16 cellular contexts compared by ENCODE assay signal in the genomic region with DNA sequence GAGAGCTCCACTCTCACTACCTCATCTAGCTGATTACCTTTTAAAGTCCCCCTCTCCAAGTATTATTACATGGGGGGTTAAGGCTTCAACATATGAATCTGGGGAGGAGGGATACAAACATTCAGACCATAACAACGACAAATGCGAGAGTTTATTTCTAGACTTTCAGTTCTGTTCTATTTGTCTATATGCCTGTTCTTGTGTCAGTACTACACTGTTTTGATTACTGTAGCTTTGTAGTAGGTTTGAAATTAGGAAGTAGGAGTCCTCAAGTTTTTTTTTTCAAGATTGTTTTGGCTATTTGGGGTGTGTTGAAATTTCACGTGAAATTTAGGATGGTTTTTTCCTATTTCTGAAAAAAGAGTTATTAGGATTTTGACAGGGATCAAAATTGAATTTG. TPM values are rescaled to one million over a fixed set of nuclear protein-coding genes. Genes with fewer than 3 reads are reported as not detected.
DNase-seq lines count a peak whose midpoint lies in the region; ATAC-seq, FAIRE-seq and TF ChIP-seq lines count a peak whose summit lies in the region.
"Had no signal": no experiment of that assay in that cellular context is flagged by ENCODE, and none has a peak within 500 bp of the region (broad histone marks: within the 10 kb centered on the region; RNA-seq: fewer than 3 reads in every experiment).

No MANE protein-coding gene starts in this region.

- no peaks in the 10 kb centered on the region for H3K4me1 ChIP-seq in HEK293 (ENCODE audit: control insufficient read depth, insufficient read depth, low read length)
- peaks cover 11 to 12% of the 10 kb centered on the region in 2 experiments; a peak in 4 of 5 replicates for H3K4me1 ChIP-seq in K562 (replicated peaks in 1 of 2; ENCODE audit: control insufficient read depth in 2 of 2, insufficient read depth in 2 of 2, low read length in 2 of 2)
- H3K4me1 ChIP-seq: Caco-2 had no signal

- TF ChIP-seq POLR2A in K562 (conservative IDR thresholded peaks at IDR 0.05), result no peak

- H3K4me3 ChIP-seq in HEK293 (ENCODE audit: low read depth, low read length) (no peak overlapping the region), K562 (no peak overlapping the region)

- peaks cover under 1 to 27% of the 10 kb centered on the region in 2 experiments; a peak in 2 of 3 replicates for H3K36me3 ChIP-seq in HEK293 (ENCODE audit: control insufficient read depth in 2 of 2, insufficient read depth in 1 of 2, low read length in 2 of 2)
- H3K36me3 ChIP-seq in K562 (ENCODE audit: control insufficient read depth, insufficient read depth, low read length), result peaks cover 44% of the 10 kb centered on the region

- no peak for TF ChIP-seq EP300 in K562 (IDR thresholded peaks at IDR 0.05; ENCODE audit: low read length)

- H3K9me3 ChIP-seq in HEK293 (ENCODE audit: control insufficient read depth, insufficient read depth, low read depth, low read length) (no peaks in the 10 kb centered on the region), K562 (replicated peaks; ENCODE audit: control insufficient read depth, insufficient read depth, low read depth, low read length) (peaks cover 12% of the 10 kb centered on the region)
- H3K9me3 ChIP-seq: Caco-2 had no signal

- POLR2A ChIA-PET in HEK293 (lab: Yijun Ruan, JAX) (no interaction called here), K562 (lab: Yijun Ruan, JAX) (interaction anchor here (1.3 kb wide), 1 partner anchor 20 kb away, joined by 5 read pairs; no protein-coding TSS in a partner anchor)

- H3K9me3 Mint-ChIP-seq in activated naive CD8-positive, alpha-beta T cell (ENCODE audit: low read depth), result no peaks in the 10 kb centered on the region
- H3K9me3 Mint-ChIP-seq in activated naive CD8-positive, alpha-beta T cell treated with anti-CD3 and anti-CD28 coated beads, Interleukin-2, amount 50 U/mL, for 24 hours, result peaks cover 11% of the 10 kb centered on the region

- TF ChIP-seq CTCF in HEK293 (tag by site-specific recombination; IDR thresholded peaks at IDR 0.05), result no peak
- no peak for TF ChIP-seq CTCF in K562 (IDR thresholded peaks at IDR 0.05 in 2 of 3, conservative IDR thresholded peaks at IDR 0.05 in 1 of 3; ENCODE audit: insufficient read depth in 2 of 3, low read depth in 1 of 3, low read length in 3 of 3)

- H2AFZ ChIP-seq in K562 (ENCODE audit: low read depth, low read length), result no peak overlapping the region

- WGBS in K562 (ENCODE audit: insufficient coverage, low coverage, missing lambda C conversion rate), result 79% methylated on average over 3 of the region's 3 CpGs

- H4K20me1 ChIP-seq in K562 (replicated peaks; ENCODE audit: control insufficient read depth, insufficient read depth, low read length), result 0 out of 2 replicates have a peak, but pooled peaks cover 4% of the 10 kb centered on the region

- no TSS peak for BruUV-seq in K562 (replicated peaks; lab: Mats Ljungman, UMichigan)

- no peak for FAIRE-seq in K562 (lab: Jason Lieb, UNC)
- FAIRE-seq: A204.1, HTR-8/SVneo had no signal

- CTCF ChIA-PET in HEK293 (lab: Yijun Ruan, JAX), result no interaction called here
- CTCF ChIA-PET in K562 (lab: Yijun Ruan, JAX; ENCODE audit: low intra/inter-chr PET ratio), result no interaction called here

- peaks cover 84% of the 10 kb centered on the region for H3K79me2 ChIP-seq in K562 (ENCODE audit: control insufficient read depth, insufficient read depth, low read length)

- ATAC-seq in activated naive CD8-positive, alpha-beta T cell treated with anti-CD3 and anti-CD28 coated beads, Interleukin-2, amount 50 U/mL, for 24 hours, result no peak
- ATAC-seq in K562 (no peak), HG02678 (IDR thresholded peaks at IDR 0.05; ENCODE audit: unreplicated experiment) (no peak), HG02970 (IDR thresholded peaks at IDR 0.05; ENCODE audit: low FRiP score, unreplicated experiment) (no peak), HG03196 (IDR thresholded peaks at IDR 0.05; ENCODE audit: unreplicated experiment) (no peak)
- ATAC-seq: HCT116 had no signal

- H3K9ac ChIP-seq in K562 (ENCODE audit: insufficient read depth in 1 of 2, low read depth in 2 of 2, low read length in 2 of 2), result no peak overlapping the region

- peaks cover 20% of the 10 kb centered on the region for H3K36me3 Mint-ChIP-seq in activated naive CD8-positive, alpha-beta T cell
- H3K36me3 Mint-ChIP-seq in activated naive CD8-positive, alpha-beta T cell treated with anti-CD3 and anti-CD28 coated beads, Interleukin-2, amount 50 U/mL, for 24 hours (ENCODE audit: low read depth), result peaks cover 35% of the 10 kb centered on the region

- no peaks in the 10 kb centered on the region; a peak in 1 of 5 replicates for H3K27me3 ChIP-seq in K562 (ENCODE audit: control insufficient read depth in 2 of 2, insufficient read depth in 2 of 2, low read length in 2 of 2)

- H3K4me1 Mint-ChIP-seq in activated naive CD8-positive, alpha-beta T cell (ENCODE audit: low read depth), result peaks cover 45% of the 10 kb centered on the region
- peaks cover 30% of the 10 kb centered on the region for H3K4me1 Mint-ChIP-seq in activated naive CD8-positive, alpha-beta T cell treated with anti-CD3 and anti-CD28 coated beads, Interleukin-2, amount 50 U/mL, for 24 hours

- no peak overlapping the region for H3K4me3 Mint-ChIP-seq in activated naive CD8-positive, alpha-beta T cell
- H3K4me3 Mint-ChIP-seq in activated naive CD8-positive, alpha-beta T cell treated with anti-CD3 and anti-CD28 coated beads, Interleukin-2, amount 50 U/mL, for 24 hours, result no peak overlapping the region
- H3K4me3 Mint-ChIP-seq: B cell; CD8-positive, alpha-beta memory T cell had no signal

- no peak overlapping the region for H3K27ac ChIP-seq in HEK293 (ENCODE audit: extremely low read depth, low read depth, low read length)
- H3K27ac ChIP-seq in K562 (ENCODE audit: extremely low read depth, low read depth, low read length), result no peak overlapping the region

- H3K27ac Mint-ChIP-seq in activated naive CD8-positive, alpha-beta T cell, result peak overlapping the region; percentile 10
- H3K27ac Mint-ChIP-seq in activated naive CD8-positive, alpha-beta T cell treated with anti-CD3 and anti-CD28 coated beads, Interleukin-2, amount 50 U/mL, for 24 hours, result no peak overlapping the region
- H3K27ac Mint-ChIP-seq: B cell had no signal

- H3K27me3 Mint-ChIP-seq in activated naive CD8-positive, alpha-beta T cell, result no peaks in the 10 kb centered on the region
- H3K27me3 Mint-ChIP-seq in activated naive CD8-positive, alpha-beta T cell treated with anti-CD3 and anti-CD28 coated beads, Interleukin-2, amount 50 U/mL, for 24 hours, result no peaks in the 10 kb centered on the region
- H3K27me3 Mint-ChIP-seq: B cell; CD8-positive, alpha-beta memory T cell had no signal

- TF ChIP-seq RAD21 in K562 (CRISPR knock-in tag; conservative IDR thresholded peaks at IDR 0.05 in 1 of 2, IDR thresholded peaks at IDR 0.05 in 1 of 2), result no peak

- H3K9me1 ChIP-seq in K562 (ENCODE audit: control insufficient read depth, insufficient read depth, low read length), result no peaks in the 10 kb centered on the region

- in situ Hi-C loops in K562 (cut with MboI), result no loop called here

- intact Hi-C loops in K562 (cut with micrococcal nuclease), result no loop called here

- no peak for DNase-seq in activated naive CD8-positive, alpha-beta T cell treated with anti-CD3 and anti-CD28 coated beads, Interleukin-2, amount 50 U/mL, for 24 hours
- no peak for DNase-seq in K562 (ENCODE audit: extremely low read depth in 1 of 4, low spot score in 3 of 4)
- DNase-seq: C1 segment of cervical spinal cord; Caco-2; CD8-positive, alpha-beta memory T cell; DMS53; GF-D8 had no signal

- H3K4me2 ChIP-seq in K562 (ENCODE audit: insufficient read depth, low read length), result no peak overlapping the region

TF ChIP-seq in HEK293, 187 proteins besides CTCF, POLR2A, EP300 and RAD21 (continues in another document):
- no peak for TF ChIP-seq ZNF48 (tag by site-specific recombination; IDR thresholded peaks at IDR 0.05)

TF ChIP-seq in K562, 482 proteins besides CTCF, POLR2A, EP300 and RAD21 (continues in another document):
- no peak for TF ChIP-seq MTA2 (IDR thresholded peaks at IDR 0.05; ENCODE audit: low read depth)
- peak; percentile 27; the same call in 1 of the 2 replicates for TF ChIP-seq TRIM28 (IDR thresholded peaks at IDR 0.05)
- no peak for TF ChIP-seq RBM14 (IDR thresholded peaks at IDR 0.05; ENCODE audit: borderline replicate concordance, insufficient read depth, low read depth, low read length)
- TF ChIP-seq KLF1 (tag; IDR thresholded peaks at IDR 0.05), result no peak

RNA-seq across cellular contexts. Expression of a gene that starts 16.3 kb away (rescaled TPM):
- 45.4 and 172 TPM in 2 replicates for total RNA-seq in K562 (2011; cell fraction: chromatin; rRNA removed; ENCODE audit: low replicate concordance)
- 21.7 and 37.4 TPM in 2 replicates for total RNA-seq in K562 (2011; cell fraction: nucleolus; rRNA removed)
- total RNA-seq in K562 (2011; cell fraction: nucleoplasm; rRNA removed), result 46.6 and 51.5 TPM in 2 replicates
- 42.5 and 43.7 TPM in 2 replicates for total RNA-seq in K562 (2014; rRNA removed)
- total RNA-seq in K562 (2014; rRNA removed; fragmentation: Illumina TruSeq; extraction: Trizol), result 72.0 and 86.8 TPM in 2 replicates
- total RNA-seq in K562 (2015; rRNA removed; fragmentation: Illumina TruSeq; extraction: Trizol), result 61.3 and 63.3 TPM in 2 replicates
- total RNA-seq in K562 (2021), result 77.2 and 85.0 TPM in 2 replicates
- polyA plus RNA-seq in K562 (2011; rRNA removed), result 58.4 and 68.0 TPM in 2 replicates
- 14.8 and 31.2 TPM in 2 replicates for polyA plus RNA-seq in K562 (2011; cell fraction: cytosol; rRNA removed)
- polyA plus RNA-seq in K562 (2011; cell fraction: nucleus; rRNA removed), result 25.3 and 39.9 TPM in 2 replicates
- polyA plus RNA-seq in K562 (2012), result 33.8 and 41.6 TPM in 2 replicates
- 57.0 and 68.7 TPM in 2 replicates for polyA plus RNA-seq in K562 (2014; fragmentation: Illumina TruSeq; extraction: Trizol)
- polyA plus RNA-seq in K562 (2014; fragmentation: Nextera tagmentation; extraction: Ambion mirVana), result 10 to 100 TPM; 15.2 to 19.1 TPM
- polyA plus RNA-seq in K562 (2014; rRNA removed), result 35.7 and 45.0 TPM in 2 replicates
- 142 and 182 TPM in 2 replicates for polyA minus RNA-seq in K562 (2011; rRNA and poly(A)+ RNA removed)
- polyA minus RNA-seq in K562 (2011; cell fraction: cytosol; rRNA and poly(A)+ RNA removed), result 48.1 and 61.0 TPM in 2 replicates
- 29.5 and 68.4 TPM in 2 replicates for polyA minus RNA-seq in K562 (2011; cell fraction: nucleus; rRNA and poly(A)+ RNA removed)
